22 cellular contexts compared by ENCODE assay signal in the genomic region with DNA sequence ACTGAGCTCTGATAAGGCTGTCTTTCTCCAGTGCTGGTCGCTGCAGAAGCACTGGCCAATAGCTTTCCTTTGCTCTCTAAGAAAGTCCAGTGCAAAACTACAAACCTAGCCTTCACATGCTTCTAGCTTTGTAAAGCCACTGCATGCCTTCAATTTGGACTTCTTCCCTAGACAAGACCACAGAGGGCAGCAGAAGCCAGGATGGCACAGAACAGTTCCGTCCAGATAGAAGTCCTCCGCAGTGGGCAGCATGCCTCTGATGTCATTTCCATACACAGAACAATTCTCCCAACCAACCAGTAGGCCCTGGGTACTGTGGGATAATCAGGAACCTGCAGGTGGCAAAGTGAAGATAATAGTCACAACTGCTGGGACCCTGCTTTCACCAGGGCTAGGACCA. TPM values are rescaled to one million over a fixed set of nuclear protein-coding genes. Genes with fewer than 3 reads are reported as not detected.
DNase-seq lines count a peak whose midpoint lies in the region; ATAC-seq and TF ChIP-seq lines count a peak whose summit lies in the region.
"Had no signal": no experiment of that assay in that cellular context is flagged by ENCODE, and none has a peak within 500 bp of the region (broad histone marks: within the 10 kb centered on the region; RNA-seq: fewer than 3 reads in every experiment).

No MANE protein-coding gene starts in this region.

- H3K36me3 ChIP-seq in neural cell (ENCODE audit: insufficient read depth, low read length), result no peaks in the 10 kb centered on the region
- H3K36me3 ChIP-seq: colonic mucosa, Peyer's patch, vagina had no signal

- no peaks in the 10 kb centered on the region for H3K9me2 ChIP-seq in neural cell (ENCODE audit: insufficient read depth, low read length)

- ATAC-seq in HG03565 (IDR thresholded peaks at IDR 0.05; ENCODE audit: unreplicated experiment), result no peak
- ATAC-seq: activated CD8-positive, alpha-beta T cell treated with anti-CD3 and anti-CD28 coated beads, Interleukin-2, amount 10 ng/mL, durations not matched to agents 7 days and 5 days; natural killer cell had no signal

- no peak overlapping the region for H3K27ac ChIP-seq in neural cell (ENCODE audit: low read length)
- H3K27ac ChIP-seq: colonic mucosa, GM23248, Peyer's patch, vagina had no signal

- H3K79me2 ChIP-seq in neural cell (replicated peaks; ENCODE audit: insufficient read depth, low read length), result peaks cover 10% of the 10 kb centered on the region

- H3K27me3 ChIP-seq in neural cell (ENCODE audit: insufficient read depth, low read depth, low read length), result peaks cover 8% of the 10 kb centered on the region
- H3K27me3 ChIP-seq: vagina had no signal

- H3K9ac ChIP-seq in neural cell (ENCODE audit: low read length), result no peak overlapping the region
- H3K9ac ChIP-seq: GM23248 had no signal

- TF ChIP-seq RAD21 in neural cell (conservative IDR thresholded peaks at IDR 0.05), result peak; percentile 31

- no peak for TF ChIP-seq EP300 in neural cell (conservative IDR thresholded peaks at IDR 0.05; ENCODE audit: poor library complexity, severe bottlenecking)

- H3K4me2 ChIP-seq in neural cell (ENCODE audit: low read length), result no peak overlapping the region

- H2AFZ ChIP-seq in neural cell (ENCODE audit: low read depth, low read length), result no peak overlapping the region
- H2AFZ ChIP-seq: GM23248 had no signal

- H4K20me1 ChIP-seq in neural cell (ENCODE audit: insufficient read depth), result no peaks in the 10 kb centered on the region

- H3F3A ChIP-seq in neural cell (ENCODE audit: insufficient read depth, low read length, poor library complexity, severe bottlenecking), result no peaks in the 10 kb centered on the region

- H3K4me3 ChIP-seq in AG09309 (ENCODE audit: control insufficient read depth, low read depth, low read length), result no peak overlapping the region
- no peak overlapping the region for H3K4me3 ChIP-seq in LNCaP clone FGC (ENCODE audit: low read depth, low read length)
- no peak overlapping the region for H3K4me3 ChIP-seq in choroid plexus epithelial cell (ENCODE audit: low read depth, low read length)
- no peak overlapping the region for H3K4me3 ChIP-seq in neural cell (ENCODE audit: low read length)
- H3K4me3 ChIP-seq: colonic mucosa, GM23248, Peyer's patch, vagina had no signal

- DNase-seq in AG09309 (ENCODE audit: low read depth) (no peak), LNCaP clone FGC (ENCODE audit: low read depth) (no peak), choroid plexus epithelial cell (ENCODE audit: low read depth) (peak; percentile 20), NCI-H1694 (lab: John Stamatoyannopoulos, UW) (no peak), NK-92 (lab: John Stamatoyannopoulos, UW; ENCODE audit: unreplicated experiment) (no peak), AG20443 (ENCODE audit: low spot score) (no peak)
- DNase-seq: activated CD8-positive, alpha-beta T cell treated with anti-CD3 and anti-CD28 coated beads, Interleukin-2, amount 10 ng/mL, durations not matched to agents 7 days and 5 days; activated T-cell treated with anti-CD3 and anti-CD28 coated beads, Interleukin-2, amount 50 U/mL, for 24 hours; colonic mucosa; GM23248; hippocampal formation; kidney; mesenchymal stem cell; natural killer cell; NCI-H1436; NCI-H2171 treated with DMSO at 0.1 percent for 48 hours; Peyer's patch; stimulated activated CD4-positive, alpha-beta T cell treated with anti-CD3 and anti-CD28 coated beads, Interleukin-4, amount 100 ng/mL, for 24 hours; T1000 had no signal

- no peaks in the 10 kb centered on the region for H3K9me3 ChIP-seq in neural cell (ENCODE audit: low read length)
- H3K9me3 ChIP-seq: colonic mucosa, Peyer's patch, vagina had no signal

- TF ChIP-seq CTCF in AG09309 (IDR thresholded peaks at IDR 0.05; ENCODE audit: control insufficient read depth, insufficient read depth, low read depth, low read length, missing control alignments) (peak; percentile 27), LNCaP clone FGC (IDR thresholded peaks at IDR 0.05; ENCODE audit: control insufficient read depth, extremely low read depth, insufficient read depth) (peak; percentile 17; the same call in 1 of the 2 replicates), choroid plexus epithelial cell (conservative IDR thresholded peaks at IDR 0.05; ENCODE audit: low read depth, low read length) (peak; percentile 24), neural cell (IDR thresholded peaks at IDR 0.05; ENCODE audit: poor library complexity, severe bottlenecking) (no peak)

TF ChIP-seq in neural cell, 6 proteins besides CTCF, POLR2A, EP300 and RAD21:
- TF ChIP-seq MXI1 (conservative IDR thresholded peaks at IDR 0.05; ENCODE audit: poor library complexity, severe bottlenecking), result no peak
- no peak for TF ChIP-seq POLR2AphosphoS5 (IDR thresholded peaks at IDR 0.05)
- no peak for TF ChIP-seq EZH2 (IDR thresholded peaks at IDR 0.05; ENCODE audit: borderline replicate concordance, insufficient read depth, low read length, poor library complexity, severe bottlenecking)
- TF ChIP-seq SMC3 (conservative IDR thresholded peaks at IDR 0.05; ENCODE audit: poor library complexity), result no peak
- no peak for TF ChIP-seq TAF1 (IDR thresholded peaks at IDR 0.05; ENCODE audit: low read depth)
- TF ChIP-seq REST (IDR thresholded peaks at IDR 0.05; ENCODE audit: borderline replicate concordance), result no peak
TF ChIP-seq in neural cell: peak in this region for 0.

RNA-seq across cellular contexts. Expression of gene ST6GAL2, which starts 3.3 kb away (rescaled TPM):
- 21.8 and 22.1 TPM in 2 replicates for polyA plus RNA-seq in neural cell
- 59.6 and 77.6 TPM in 2 replicates for polyA minus RNA-seq in neural cell
- polyA plus RNA-seq: GM23248 had no signal
